Comparison of ENCODE assay signal across 8 cellular contexts in genomic region chr11:124799384-124800225, GRCh38. TPM values are rescaled to one million over a fixed set of nuclear protein-coding genes. Genes with fewer than 3 reads are reported as not detected.
DNase-seq lines count a peak whose midpoint lies in the region; ATAC-seq, FAIRE-seq and TF ChIP-seq lines count a peak whose summit lies in the region.

No MANE protein-coding gene starts in this region.

- peak overlapping the region; percentile 96 for H3K27ac Mint-ChIP-seq in progenitor cell of endocrine pancreas

- no peaks in the 10 kb centered on the region for H3K27me3 Mint-ChIP-seq in progenitor cell of endocrine pancreas

- H3K4me3 ChIP-seq in A549 = peak overlapping the region; percentile 100
- peak overlapping the region; percentile 94 for H3K4me3 ChIP-seq in RWPE2 (ENCODE audit: severe bottlenecking)

- no peaks in the 10 kb centered on the region for H3K27me3 ChIP-seq in RWPE2 (ENCODE audit: insufficient read depth, poor library complexity, severe bottlenecking)

- H3K4me1 ChIP-seq in A549 = peaks cover 15% of the 10 kb centered on the region; the same call in 2 of the 3 replicates
- H3K4me1 ChIP-seq in RWPE2 (ENCODE audit: insufficient read depth, poor library complexity, severe bottlenecking) = peaks cover 7% of the 10 kb centered on the region

- no peak for TF ChIP-seq RAD21 in A549 (conservative IDR thresholded peaks at IDR 0.05 in 1 of 2, IDR thresholded peaks at IDR 0.05 in 1 of 2)

- H3K9me3 Mint-ChIP-seq in progenitor cell of endocrine pancreas (ENCODE audit: low read depth) = no peaks in the 10 kb centered on the region

- H3K27ac ChIP-seq in A549 (peak overlapping the region; percentile 99 to 100), RWPE2 (ENCODE audit: poor library complexity, severe bottlenecking) (peak overlapping the region; percentile 80)

- peaks cover 13% of the 10 kb centered on the region for H3K4me1 Mint-ChIP-seq in progenitor cell of endocrine pancreas (ENCODE audit: low read depth)

- intact Hi-C loops in Right ventricle myocardium superior (cut with DNase I) = no loop called here

- no peak for FAIRE-seq in A549 (lab: Jason Lieb, UNC)

- CTCF ChIA-PET in A549 (lab: Yijun Ruan, JAX) = interaction anchor here (1.0 to 4.1 kb wide), 10 partner anchors 27 to 131 kb away, joined by 3 to 16 read pairs (median 8); partner anchors contain the start of gene ESAM

- no peak for TF ChIP-seq CTCF in A549 (IDR thresholded peaks at IDR 0.05)
- TF ChIP-seq CTCF in RWPE2 (IDR thresholded peaks at IDR 0.05; ENCODE audit: poor library complexity, severe bottlenecking) = no peak
- peak; percentile 19 for TF ChIP-seq CTCF in progenitor cell of endocrine pancreas (IDR thresholded peaks at IDR 0.05; ENCODE audit: unreplicated experiment)

- no peaks in the 10 kb centered on the region for H3K36me3 Mint-ChIP-seq in progenitor cell of endocrine pancreas (ENCODE audit: insufficient read depth)

- WGBS in A549 (ENCODE audit: missing lambda C conversion rate) = 43% methylated on average over 3 of the region's 81 CpGs

- peak overlapping the region; percentile 99 for H3K4me2 ChIP-seq in A549

- no peak for TF ChIP-seq POLR2A in A549 (IDR thresholded peaks at IDR 0.05; ENCODE audit: low read length)

- no peak for TF ChIP-seq EP300 in A549 (IDR thresholded peaks at IDR 0.05)

- peak overlapping the region; percentile 88 for H3K4me3 Mint-ChIP-seq in progenitor cell of endocrine pancreas (ENCODE audit: low read depth)

- H3K9me3 ChIP-seq in A549 (no peaks in the 10 kb centered on the region), RWPE2 (ENCODE audit: severe bottlenecking) (no peaks in the 10 kb centered on the region)

- DNase-seq in A549 (ENCODE audit: low read depth in 1 of 2, low spot score in 1 of 2) (peak in 1 of 2 experiments; percentile 13), RWPE2 (ENCODE audit: low spot score) (no peak), Right ventricle myocardium superior (peak; percentile 56), progenitor cell of endocrine pancreas (ENCODE audit: low spot score, unreplicated experiment) (peak; percentile 34), MV-4-11 (lab: John Stamatoyannopoulos, UW) (no peak)
- DNase-seq in activated naive CD4-positive, alpha-beta T cell treated with anti-CD3 and anti-CD28 coated beads, Interleukin-2, amount 50 U/mL, for 16 hours = peak; percentile 43

- ATAC-seq in A549 (peak; percentile 65 to 68), GM18517 (IDR thresholded peaks at IDR 0.05; ENCODE audit: unreplicated experiment) (peak; percentile 42), HG03045 (IDR thresholded peaks at IDR 0.05; ENCODE audit: unreplicated experiment) (peak; percentile 41), RWPE2 (ENCODE audit: low read depth) (peak; percentile 48), Right ventricle myocardium superior (ENCODE audit: poor library complexity) (peak; percentile 34)

- peaks cover 7% of the 10 kb centered on the region; the same call in 1 of the 2 replicates for H3K36me3 ChIP-seq in RWPE2 (ENCODE audit: low read depth)

- POLR2A ChIA-PET in A549 (lab: Yijun Ruan, JAX) = interaction anchor here (0.7 to 2.1 kb wide), 9 partner anchors 14 to 1508 kb away, joined by 3 to 14 read pairs (median 4); partner anchors contain the start of gene TBRG1

TF ChIP-seq in A549, 52 proteins besides CTCF, POLR2A, EP300 and RAD21:
- no peak for TF ChIP-seq REST (IDR thresholded peaks at IDR 0.05)
- TF ChIP-seq MAFK (IDR thresholded peaks at IDR 0.05; ENCODE audit: partially characterized antibody) = no peak
- TF ChIP-seq SMC3 (IDR thresholded peaks at IDR 0.05) = no peak
- TF ChIP-seq TFCP2L1 (CRISPR knock-in tag; IDR thresholded peaks at IDR 0.05) = no peak
- no peak for TF ChIP-seq RCOR1 (IDR thresholded peaks at IDR 0.05; ENCODE audit: low read depth, low read length)
- TF ChIP-seq HDAC2 (IDR thresholded peaks at IDR 0.05) = no peak
- no peak for TF ChIP-seq GATA3 (IDR thresholded peaks at IDR 0.05; ENCODE audit: borderline replicate concordance)
- no peak for TF ChIP-seq USF2 (IDR thresholded peaks at IDR 0.05)
- no peak for TF ChIP-seq TP53 (CRISPR knock-in tag; IDR thresholded peaks at IDR 0.05)
- TF ChIP-seq ZFP36 (IDR thresholded peaks at IDR 0.05; ENCODE audit: borderline replicate concordance, partially characterized antibody) = no peak
- no peak for TF ChIP-seq CEBPB (IDR thresholded peaks at IDR 0.05)
- no peak for TF ChIP-seq RARB (CRISPR knock-in tag; IDR thresholded peaks at IDR 0.05)
- TF ChIP-seq FOXS1 (CRISPR knock-in tag; IDR thresholded peaks at IDR 0.05) = no peak
- no peak for TF ChIP-seq NR3C1 (IDR thresholded peaks at IDR 0.05)
- no peak for TF ChIP-seq ESRRA (IDR thresholded peaks at IDR 0.05; ENCODE audit: borderline replicate concordance, low read length)
- no peak for TF ChIP-seq KDM5A (IDR thresholded peaks at IDR 0.05)
- no peak for TF ChIP-seq HOXB5 (CRISPR knock-in tag; IDR thresholded peaks at IDR 0.05)
- no peak for TF ChIP-seq RFX5 (IDR thresholded peaks at IDR 0.05)
- no peak for TF ChIP-seq JUNB (IDR thresholded peaks at IDR 0.05)
- TF ChIP-seq KDM1A (IDR thresholded peaks at IDR 0.05; ENCODE audit: low read depth) = no peak
TF ChIP-seq in A549: peak in this region for 0.

RNA-seq across cellular contexts. Expression of gene MSANTD2, which starts 0.6 kb away (rescaled TPM):
- polyA plus RNA-seq in A549 (2011; rRNA removed) (6.4 TPM in 2 replicates), A549 (2017; fragmentation: RNase III; extraction: RNeasy Plus Mini Kit Qiagen cat#74134 plus additional on column Dnase treatment) (5.4 to 5.8 TPM (median 5.6 TPM) in 3 replicates)
- polyA plus RNA-seq in A549 (2012; cell fraction: cytosol; rRNA removed) = 2.4 TPM in 2 replicates
- 5.3 and 8.0 TPM in 2 replicates for polyA plus RNA-seq in A549 (2012; cell fraction: nucleus; rRNA removed)
- polyA minus RNA-seq in A549 (2011; rRNA and poly(A)+ RNA removed) = 1.6 and 3.0 TPM in 2 replicates
- total RNA-seq in Right ventricle myocardium superior (4.0 TPM), progenitor cell of endocrine pancreas (33.9 and 41.6 TPM in 2 replicates)

RNA-seq across cellular contexts. Expression of gene ESAM, which starts 37.5 kb away (rescaled TPM):
- 11.7 and 14.5 TPM in 2 replicates for polyA plus RNA-seq in A549 (2011; rRNA removed)
- 13.9 and 18.5 TPM in 2 replicates for polyA plus RNA-seq in A549 (2012; cell fraction: cytosol; rRNA removed)
- 25.8 and 28.9 TPM in 2 replicates for polyA plus RNA-seq in A549 (2012; cell fraction: nucleus; rRNA removed)
- polyA plus RNA-seq in A549 (2017; fragmentation: RNase III; extraction: RNeasy Plus Mini Kit Qiagen cat#74134 plus additional on column Dnase treatment) = 6.2 to 9.1 TPM (median 6.8 TPM) in 3 replicates
- 7.6 and 11.0 TPM in 2 replicates for polyA minus RNA-seq in A549 (2011; rRNA and poly(A)+ RNA removed)
- total RNA-seq in Right ventricle myocardium superior = 39.0 TPM
- 1.4 and 1.6 TPM in 2 replicates for total RNA-seq in progenitor cell of endocrine pancreas

RNA-seq across cellular contexts. Expression of gene VSIG2, which starts 47.5 kb away (rescaled TPM):
- polyA plus RNA-seq in A549 (2011; rRNA removed) (not detected in 2 replicates), A549 (2017; fragmentation: RNase III; extraction: RNeasy Plus Mini Kit Qiagen cat#74134 plus additional on column Dnase treatment) (not detected in 3 replicates)
- 0.03 TPM in 1 of 2 replicates, not detected in the other for polyA plus RNA-seq in A549 (2012; cell fraction: cytosol; rRNA removed)
- 0.12 and 0.27 TPM in 2 replicates for polyA plus RNA-seq in A549 (2012; cell fraction: nucleus; rRNA removed)
- 0.19 TPM in 1 of 2 replicates, not detected in the other for polyA minus RNA-seq in A549 (2011; rRNA and poly(A)+ RNA removed)
- total RNA-seq in Right ventricle myocardium superior (1.2 TPM), progenitor cell of endocrine pancreas (1.8 and 2.6 TPM in 2 replicates)

RNA-seq across cellular contexts. Expression of gene NRGN, which starts 59.9 kb away (rescaled TPM):
- polyA plus RNA-seq in A549 (2011; rRNA removed) (1.2 and 1.6 TPM in 2 replicates), A549 (2017; fragmentation: RNase III; extraction: RNeasy Plus Mini Kit Qiagen cat#74134 plus additional on column Dnase treatment) (3.3 to 3.5 TPM (median 3.4 TPM) in 3 replicates)
- 9.5 and 10.0 TPM in 2 replicates for polyA plus RNA-seq in A549 (2012; cell fraction: cytosol; rRNA removed)
- 6.6 and 8.3 TPM in 2 replicates for polyA plus RNA-seq in A549 (2012; cell fraction: nucleus; rRNA removed)
- 2.2 and 3.4 TPM in 2 replicates for polyA minus RNA-seq in A549 (2011; rRNA and poly(A)+ RNA removed)
- total RNA-seq in Right ventricle myocardium superior (3.6 TPM), progenitor cell of endocrine pancreas (4.9 and 5.9 TPM in 2 replicates)

Comparison
In these comparisons a context has a peak if more than half of its experiments do, and no peak if none do; other contexts are left out.
1. DNase-seq: peak in activated naive CD4-positive, alpha-beta T cell treated with anti-CD3 and anti-CD28 coated beads, Interleukin-2, amount 50 U/mL, for 16 hours (single experiment), Right ventricle myocardium superior (single experiment) and progenitor cell of endocrine pancreas (single experiment); none in RWPE2 (single experiment) and MV-4-11 (single experiment).
2. RNA of gene ESAM, which starts 37.5 kb away (total RNA-seq): 39.0 TPM in Right ventricle myocardium superior (single experiment); 1.4 to 1.6 TPM in progenitor cell of endocrine pancreas; every median in the first group is over 10 times any median in the second.
3. Peak in every context shown above with its lines, with median percentiles within 50 percentile points of each other: ATAC-seq.